In genomic region chr10:131839880-131840787, GRCh38 we compare ENCODE assay signal across 8 cellular contexts.
A peak's percentile ranks its signal among the peaks of the same experiment; 100 is the strongest.
DNase-seq lines count a peak whose midpoint lies in the region; ATAC-seq and TF ChIP-seq lines count a peak whose summit lies in the region.
"Not testable (repeated sequence)": the region's sequence is repeated elsewhere in the genome, so short reads cannot be mapped to it uniquely, and the experiment has no call there.

No MANE protein-coding gene starts in this region.

- not testable (repeated sequence) for H3K4me1 ChIP-seq in H9 (ENCODE audit: insufficient read depth, low read length); PC-9 (replicated peaks; ENCODE audit: insufficient read depth); right lobe of liver; smooth muscle cell (ENCODE audit: low read depth)

- not testable (repeated sequence) for H3K9ac ChIP-seq in H9 (ENCODE audit: extremely low read depth, insufficient read length, low read length); smooth muscle cell (ENCODE audit: low read depth)

- not testable (repeated sequence) for H3K27me3 ChIP-seq in H9 (ENCODE audit: insufficient read depth, low read length); right lobe of liver; smooth muscle cell (ENCODE audit: low read depth)
- peaks cover 45% of the 10 kb centered on the region for H3K27me3 ChIP-seq in PC-9 (ENCODE audit: insufficient read depth, low read depth)

- not testable (repeated sequence) for H3K36me3 ChIP-seq in PC-9 (ENCODE audit: low read depth); right lobe of liver; smooth muscle cell (ENCODE audit: low read depth)

- not testable (repeated sequence) for H3K4ac ChIP-seq in H9 (ENCODE audit: low read depth, low read length)

- H3K4me3 ChIP-seq in PC-9, right lobe of liver, smooth muscle cell: not testable (repeated sequence)

- H3K36me3 Mint-ChIP-seq in H9 (ENCODE audit: insufficient read depth in 1 of 3, low read depth in 3 of 3); activated CD4-positive, alpha-beta T cell treated with anti-CD3 and anti-CD28 coated beads for 36 hours (ENCODE audit: low read depth); endothelial cell (ENCODE audit: low read depth, unreplicated experiment): not testable (repeated sequence)

- peak overlapping the region; percentile 11 for H4K5ac ChIP-seq in H9 (ENCODE audit: insufficient read length, low read depth, low read length)

- H4K8ac ChIP-seq in H9 (replicated peaks; ENCODE audit: insufficient read length, low read depth, low read length), result not testable (repeated sequence)

- ATAC-seq in activated CD4-positive, alpha-beta T cell treated with anti-CD3 and anti-CD28 coated beads for 36 hours, result not testable (repeated sequence)
- ATAC-seq in right lobe of liver, result peak; percentile 62 to 74 (median 68)

- not testable (repeated sequence) for H3T11ph ChIP-seq in H9 (ENCODE audit: low read length)

- not testable (repeated sequence) for H3K23ac ChIP-seq in H9 (ENCODE audit: insufficient read length, low read depth, low read length)

- not testable (repeated sequence) for H4K20me1 ChIP-seq in H9 (ENCODE audit: control insufficient read depth, insufficient read depth, insufficient read length); PC-9 (ENCODE audit: insufficient read depth); smooth muscle cell (ENCODE audit: low read depth)

- not testable (repeated sequence) for H2BK12ac ChIP-seq in H9 (ENCODE audit: insufficient read length, low read depth, low read length)

- in situ Hi-C loops in Caki2 (cut with HindIII; ENCODE audit: low pct_unique_long_range_greater_than_20kb, low sequenced_read_pairs), result not testable (repeated sequence)

- H3K23me2 ChIP-seq in H9 (ENCODE audit: insufficient read length, low read depth, low read length, poor library complexity, severe bottlenecking), result not testable (repeated sequence)

- H3K4me3 Mint-ChIP-seq in H9; activated CD4-positive, alpha-beta T cell treated with anti-CD3 and anti-CD28 coated beads for 36 hours; endothelial cell (ENCODE audit: unreplicated experiment): not testable (repeated sequence)

- TF ChIP-seq CTCF in H9 (conservative IDR thresholded peaks at IDR 0.05), result peak; percentile 81
- TF ChIP-seq CTCF in PC-9 (conservative IDR thresholded peaks at IDR 0.05), result peak; percentile 64
- TF ChIP-seq CTCF in endothelial cell (IDR thresholded peaks at IDR 0.05; ENCODE audit: unreplicated experiment), result peak; percentile 22
- peak; percentile 58 to 81 (median 64) for TF ChIP-seq CTCF in right lobe of liver (IDR thresholded peaks at IDR 0.05)
- TF ChIP-seq CTCF in smooth muscle cell (IDR thresholded peaks at IDR 0.05; ENCODE audit: borderline replicate concordance, insufficient read depth, poor library complexity, severe bottlenecking), result peak; percentile 45

- not testable (repeated sequence) for H4K91ac ChIP-seq in H9 (ENCODE audit: insufficient read length, low read depth, low read length)

- not testable (repeated sequence) for H3K9me3 Mint-ChIP-seq in H9; activated CD4-positive, alpha-beta T cell treated with anti-CD3 and anti-CD28 coated beads for 36 hours (ENCODE audit: low read depth); endothelial cell (ENCODE audit: unreplicated experiment)

- H3K4me2 ChIP-seq in H9 (ENCODE audit: insufficient read depth, insufficient read length, low read length); PC-9; smooth muscle cell: not testable (repeated sequence)

- not testable (repeated sequence) for TF ChIP-seq POLR2A in right lobe of liver (IDR thresholded peaks at IDR 0.05)

- H2BK15ac ChIP-seq in H9 (ENCODE audit: low read depth, low read length), result not testable (repeated sequence)

- not testable (repeated sequence) for H2BK120ac ChIP-seq in H9 (ENCODE audit: low read depth, low read length, poor library complexity, severe bottlenecking)

- H3K27me3 Mint-ChIP-seq in H9 (ENCODE audit: low read depth); activated CD4-positive, alpha-beta T cell treated with anti-CD3 and anti-CD28 coated beads for 36 hours; endothelial cell (ENCODE audit: unreplicated experiment): not testable (repeated sequence)

- POLR2A ChIA-PET in PC-9 (lab: Charles Lee; ENCODE audit: unreplicated experiment); activated CD4-positive, alpha-beta T cell treated with anti-CD3 and anti-CD28 coated beads for 36 hours (lab: Charles Lee): not testable (repeated sequence)

- WGBS in H9 (ENCODE audit: extremely low coverage, insufficient read length, low lambda C conversion rate), result no CpG with 5 or more reads among the region's 15 CpGs
- 57% methylated on average over 9 of the region's 15 CpGs for WGBS in right lobe of liver (ENCODE audit: insufficient coverage, low coverage, low lambda C conversion rate, missing lambda C conversion rate)
- 59% methylated on average over 14 of the region's 15 CpGs for WGBS in smooth muscle cell (ENCODE audit: low lambda C conversion rate)

- not testable (repeated sequence) for H2BK20ac ChIP-seq in H9 (ENCODE audit: low read depth, low read length, poor library complexity, severe bottlenecking)

- intact Hi-C loops in PC-9 (cut with micrococcal nuclease; ENCODE audit: unreplicated experiment); activated CD4-positive, alpha-beta T cell treated with anti-CD3 and anti-CD28 coated beads for 36 hours (cut with DNase I, micrococcal nuclease): not testable (repeated sequence)
- intact Hi-C loops in right lobe of liver (cut with DNase I), result loop anchor here in 1 of 2 donors (10.0 kb wide), 1 partner anchor 385 kb away; no protein-coding TSS in a partner anchor

- not testable (repeated sequence) for H3K27ac Mint-ChIP-seq in H9; activated CD4-positive, alpha-beta T cell treated with anti-CD3 and anti-CD28 coated beads for 36 hours; endothelial cell (ENCODE audit: unreplicated experiment)

- H3K9me3 ChIP-seq in H9 (ENCODE audit: control insufficient read depth, low read depth, low read length); PC-9 (ENCODE audit: insufficient read depth, low read depth); right lobe of liver; smooth muscle cell (replicated peaks; ENCODE audit: low read depth): not testable (repeated sequence)

- DNase-seq in Caki2 (ENCODE audit: low read depth) (peak; percentile 14), H9 (peak; percentile 61), NCI-H1417 (lab: John Stamatoyannopoulos, UW) (peak in 2 of 3 experiments; percentile 4 to 41), PC-9 (peak in 1 of 2 experiments; percentile 17), right lobe of liver (peak; percentile 76 to 85 (median 77))
- DNase-seq in activated CD4-positive, alpha-beta T cell treated with anti-CD3 and anti-CD28 coated beads for 36 hours, result peak; percentile 15
- DNase-seq in endothelial cell (ENCODE audit: low spot score); smooth muscle cell (lab: John Stamatoyannopoulos, UW; ENCODE audit: unreplicated experiment): not testable (repeated sequence)

- not testable (repeated sequence) for H3K18ac ChIP-seq in H9 (ENCODE audit: insufficient read length, low read depth, low read length)

- H2AFZ ChIP-seq in H9 (ENCODE audit: low read length); PC-9; smooth muscle cell (ENCODE audit: low read depth): not testable (repeated sequence)

- H3K4me1 Mint-ChIP-seq in H9; activated CD4-positive, alpha-beta T cell treated with anti-CD3 and anti-CD28 coated beads for 36 hours; endothelial cell (ENCODE audit: unreplicated experiment): not testable (repeated sequence)

- not testable (repeated sequence) for H3K79me1 ChIP-seq in H9 (ENCODE audit: insufficient read depth, low read depth, low read length, poor library complexity, severe bottlenecking)

- BruUV-seq in PC-9 (replicated peaks; lab: Mats Ljungman, UMichigan), result not testable (repeated sequence)

- H3F3A ChIP-seq in PC-9 (ENCODE audit: insufficient read depth, low read depth); smooth muscle cell (ENCODE audit: low read depth): not testable (repeated sequence)

- H3K56ac ChIP-seq in H9 (ENCODE audit: insufficient read length, low read depth, low read length), result not testable (repeated sequence)

- H3K27ac ChIP-seq in H9 (ENCODE audit: insufficient read length, low read depth, low read length); PC-9; right lobe of liver; smooth muscle cell (ENCODE audit: low read depth): not testable (repeated sequence)

- not testable (repeated sequence) for H2BK5ac ChIP-seq in H9 (ENCODE audit: insufficient read length, low read length)

- H3K14ac ChIP-seq in H9 (ENCODE audit: insufficient read depth, low read length), result not testable (repeated sequence)

- H3K79me2 ChIP-seq in H9 (ENCODE audit: insufficient read depth, low read length); PC-9 (ENCODE audit: low read depth); smooth muscle cell (ENCODE audit: low read depth): not testable (repeated sequence)

- CTCF ChIA-PET in PC-9 (lab: Charles Lee); activated CD4-positive, alpha-beta T cell treated with anti-CD3 and anti-CD28 coated beads for 36 hours (lab: Charles Lee): not testable (repeated sequence)

- H3K9me2 ChIP-seq in PC-9 (ENCODE audit: insufficient read depth), result not testable (repeated sequence)

- H2AK5ac ChIP-seq in H9 (ENCODE audit: insufficient read length, low read length), result not testable (repeated sequence)

Comparison
In these comparisons a context has a peak if more than half of its experiments do, and no peak if none do; other contexts are left out.
1. CTCF ChIP-seq: peak in every context shown above with its lines; median percentile 81 in H9; 64 in right lobe of liver; 64 in PC-9; 45 in smooth muscle cell; 22 in endothelial cell.